In genomic region chr9:100598641-100599145, GRCh38 we compare ENCODE assay signal across 8 cellular contexts. TPM values are rescaled to one million over a fixed set of nuclear protein-coding genes. Genes with fewer than 3 reads are reported as not detected.
DNase-seq lines count a peak whose midpoint lies in the region; ATAC-seq and TF ChIP-seq lines count a peak whose summit lies in the region.

No MANE protein-coding gene starts in this region.

- peak overlapping the region; percentile 63 to 90 (median 82) for H3K4me2 ChIP-seq in BLaER1 treated with 17β-estradiol and CSF1 and Interleukin-3, amounts not matched to agents 10 nM and 100 nM

- H3K27me3 ChIP-seq in BLaER1 treated with 17β-estradiol and CSF1 and Interleukin-3, amounts not matched to agents 10 nM and 100 nM, result no peaks in the 10 kb centered on the region

- no peaks in the 10 kb centered on the region for H3K36me3 Mint-ChIP-seq in activated CD8-positive, alpha-beta T cell treated with anti-CD3 and anti-CD28 coated beads for 36 hours (ENCODE audit: low read depth)

- CTCF ChIA-PET in activated CD8-positive, alpha-beta T cell treated with anti-CD3 and anti-CD28 coated beads for 36 hours (lab: Charles Lee), result interaction anchor here (1.0 to 1.7 kb wide), 4 partner anchors 12 to 277 kb away, joined by 3 to 4 read pairs (median 4); partner anchors contain the start of gene TEX10

- peak overlapping the region; percentile 74 for H3K4me3 Mint-ChIP-seq in activated CD8-positive, alpha-beta T cell treated with anti-CD3 and anti-CD28 coated beads for 36 hours

- no peak for TF ChIP-seq CTCF in activated CD8-positive, alpha-beta T cell treated with anti-CD3 and anti-CD28 coated beads for 36 hours (IDR thresholded peaks at IDR 0.05)

- ATAC-seq in GM19324 (IDR thresholded peaks at IDR 0.05; ENCODE audit: low FRiP score, unreplicated experiment) (peak; percentile 77), HG03442 (IDR thresholded peaks at IDR 0.05; ENCODE audit: unreplicated experiment) (peak; percentile 80)
- peak; percentile 87 for ATAC-seq in activated CD8-positive, alpha-beta T cell treated with anti-CD3 and anti-CD28 coated beads for 36 hours

- H3K9me3 ChIP-seq in BLaER1 treated with 17β-estradiol and CSF1 and Interleukin-3, amounts not matched to agents 10 nM and 100 nM (replicated peaks in 1 of 11), result no peaks in the 10 kb centered on the region

- peak; percentile 89 to 96 for DNase-seq in NCI-H526 (lab: John Stamatoyannopoulos, UW)
- peak; percentile 82 for DNase-seq in activated CD8-positive, alpha-beta T cell treated with anti-CD3 and anti-CD28 coated beads for 36 hours
- DNase-seq in effector CD8-positive, alpha-beta T cell (lab: John Stamatoyannopoulos, UW), result peak; percentile 74
- peak; percentile 79 for DNase-seq in medulla oblongata (ENCODE audit: extremely low spot score)
- peak; percentile 62 for DNase-seq in stimulated activated CD8-positive, alpha-beta memory T cell treated with anti-CD3 and anti-CD28 coated beads, Interleukin-12 subunit alpha, Interleukin-12 subunit beta, amount 100 ng/mL, for 1 hour (ENCODE audit: low read depth)

- H3K27me3 Mint-ChIP-seq in activated CD8-positive, alpha-beta T cell treated with anti-CD3 and anti-CD28 coated beads for 36 hours, result no peaks in the 10 kb centered on the region

- H4K20me1 ChIP-seq in BLaER1 treated with 17β-estradiol and CSF1 and Interleukin-3, amounts not matched to agents 10 nM and 100 nM, result no peaks in the 10 kb centered on the region

- H3K4me3 ChIP-seq in BLaER1 treated with 17β-estradiol and CSF1 and Interleukin-3, amounts not matched to agents 10 nM and 100 nM, result peak overlapping the region; percentile 51 to 74 (median 60)

- no peaks in the 10 kb centered on the region for H3K9me3 Mint-ChIP-seq in activated CD8-positive, alpha-beta T cell treated with anti-CD3 and anti-CD28 coated beads for 36 hours

- peak overlapping the region in 5 of 11 experiments; percentile 8 to 55 (median 35); a peak in 6 of 22 replicates for H3K27ac ChIP-seq in BLaER1 treated with 17β-estradiol and CSF1 and Interleukin-3, amounts not matched to agents 10 nM and 100 nM

- H3K9ac ChIP-seq in BLaER1 treated with 17β-estradiol and CSF1 and Interleukin-3, amounts not matched to agents 10 nM and 100 nM, result peak overlapping the region; percentile 22 to 77 (median 71); a peak in 21 of 22 replicates

- intact Hi-C loops in activated CD8-positive, alpha-beta T cell treated with anti-CD3 and anti-CD28 coated beads for 36 hours (cut with micrococcal nuclease), result loop anchor here (5.0 to 10.0 kb wide), 3 partner anchors 91 to 274 kb away; partner anchors contain the start of gene TEX10

- peaks cover 14% of the 10 kb centered on the region for H3K4me1 Mint-ChIP-seq in activated CD8-positive, alpha-beta T cell treated with anti-CD3 and anti-CD28 coated beads for 36 hours (ENCODE audit: low read depth)

- H3K27ac Mint-ChIP-seq in activated CD8-positive, alpha-beta T cell treated with anti-CD3 and anti-CD28 coated beads for 36 hours, result peak overlapping the region; percentile 37

- POLR2A ChIA-PET in activated CD8-positive, alpha-beta T cell treated with anti-CD3 and anti-CD28 coated beads for 36 hours (lab: Charles Lee), result no interaction called here

- peaks cover 7 to 18% (median 11%) of the 10 kb centered on the region in 10 experiments for H3K4me1 ChIP-seq in BLaER1 treated with 17β-estradiol and CSF1 and Interleukin-3, amounts not matched to agents 10 nM and 100 nM

- H3K36me3 ChIP-seq in BLaER1 treated with 17β-estradiol and CSF1 and Interleukin-3, amounts not matched to agents 10 nM and 100 nM, result no peaks in the 10 kb centered on the region

RNA-seq across cellular contexts. Expression of gene CAVIN4, which starts 20.8 kb away (rescaled TPM):
- total RNA-seq in activated CD8-positive, alpha-beta T cell treated with anti-CD3 and anti-CD28 coated beads for 36 hours, result under 1 TPM; 0.09 to 0.11 TPM
